Comparison of ENCODE assay signal across 17 cellular contexts in the genomic region with DNA sequence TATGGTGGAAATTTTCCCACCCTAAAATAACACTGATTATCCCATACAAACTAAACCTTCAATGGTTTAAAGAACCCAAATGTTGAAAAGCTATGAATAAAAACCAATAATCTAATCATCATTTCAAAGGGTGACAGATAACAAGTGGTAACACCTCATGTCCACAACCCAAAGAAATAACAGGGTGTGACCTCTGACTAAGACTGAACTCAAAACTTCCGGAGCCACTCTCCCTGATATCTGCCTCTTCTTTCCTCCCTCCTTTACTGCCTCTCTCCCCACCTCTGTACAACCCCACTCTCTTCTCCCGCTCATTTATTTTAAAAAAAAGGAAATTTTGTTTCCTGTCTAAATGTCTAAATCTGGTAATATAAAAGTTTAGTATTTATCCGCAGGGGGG. TPM values are rescaled to one million over a fixed set of nuclear protein-coding genes. Genes with fewer than 3 reads are reported as not detected.
DNase-seq lines count a peak whose midpoint lies in the region; ATAC-seq and TF ChIP-seq lines count a peak whose summit lies in the region.
"Had no signal": no experiment of that assay in that cellular context is flagged by ENCODE, and none has a peak within 500 bp of the region (broad histone marks: within the 10 kb centered on the region; RNA-seq: fewer than 3 reads in every experiment).

No MANE protein-coding gene starts in this region.

- no peak for TF ChIP-seq CTCF in WTC11 (IDR thresholded peaks at IDR 0.05)

- H3K27me3 Mint-ChIP-seq in WTC11 (ENCODE audit: low read depth): no peaks in the 10 kb centered on the region
- H3K27me3 Mint-ChIP-seq: activated CD4-positive, alpha-beta T cell treated with anti-CD3 and anti-CD28 coated beads, Interleukin-2, amount 10 ng/mL, durations not matched to agents 7 days and 5 days had no signal

- H3K27ac Mint-ChIP-seq in WTC11: 0 out of 2 replicates have a peak overlapping the region, but pooled peaks have one; percentile 17
- H3K27ac Mint-ChIP-seq: activated CD4-positive, alpha-beta T cell treated with anti-CD3 and anti-CD28 coated beads, Interleukin-2, amount 10 ng/mL, durations not matched to agents 7 days and 5 days had no signal

- ATAC-seq in GM18498 (IDR thresholded peaks at IDR 0.05; ENCODE audit: unreplicated experiment): peak; percentile 54
- ATAC-seq in GM21447 (IDR thresholded peaks at IDR 0.05; ENCODE audit: unreplicated experiment): peak; percentile 43
- ATAC-seq in WTC11: no peak
- peak; percentile 27 for ATAC-seq in left colon
- ATAC-seq: heart right ventricle had no signal

- no peak overlapping the region for H3K4me3 Mint-ChIP-seq in WTC11
- H3K4me3 Mint-ChIP-seq: activated CD4-positive, alpha-beta T cell treated with anti-CD3 and anti-CD28 coated beads, Interleukin-2, amount 10 ng/mL, durations not matched to agents 7 days and 5 days had no signal

- POLR2A ChIA-PET in WTC11 (lab: Charles Lee): no interaction called here

- no peaks in the 10 kb centered on the region for H3K36me3 Mint-ChIP-seq in WTC11

- CTCF ChIA-PET in WTC11 (lab: Charles Lee): no interaction called here

- no peaks in the 10 kb centered on the region for H3K9me3 Mint-ChIP-seq in WTC11

- H3K4me1 Mint-ChIP-seq in WTC11: peaks cover 35% of the 10 kb centered on the region

- DNase-seq in WTC11 (ENCODE audit: low spot score) (no peak), left colon (no peak), activated gamma-delta T cell (lab: John Stamatoyannopoulos, UW) (no peak), iPS-NIHi11 (ENCODE audit: low spot score) (no peak), NCI-H345 treated with DMSO at 0.1 percent for 48 hours (lab: John Stamatoyannopoulos, UW; ENCODE audit: unreplicated experiment) (no peak), NCI-H226 (no peak)
- DNase-seq: activated CD4-positive, alpha-beta T cell treated with anti-CD3 and anti-CD28 coated beads, Interleukin-2, amount 10 ng/mL, durations not matched to agents 7 days and 5 days; dermis blood vessel endothelial cell; DMS79 treated with DMSO at 0.1 percent for 48 hours; heart right ventricle; KG1; NCI-H2171 treated with DMSO at 0.1 percent for 48 hours; ovary; Right ventricle myocardium superior; trophoblast cell had no signal

- intact Hi-C loops in left colon (cut with DNase I, micrococcal nuclease): no loop called here

TF ChIP-seq in WTC11, 78 proteins besides CTCF, POLR2A, EP300 and RAD21:
- TF ChIP-seq CREM (CRISPR knock-in tag; IDR thresholded peaks at IDR 0.05) (no peak), ZNF263 (CRISPR knock-in tag; IDR thresholded peaks at IDR 0.05; ENCODE audit: low read depth) (no peak), CBFB (CRISPR knock-in tag; IDR thresholded peaks at IDR 0.05; ENCODE audit: low read depth) (no peak), TEAD4 (CRISPR knock-in tag; IDR thresholded peaks at IDR 0.05) (no peak), GTF2I (CRISPR knock-in tag; conservative IDR thresholded peaks at IDR 0.05) (no peak), ZNF671 (CRISPR knock-in tag; IDR thresholded peaks at IDR 0.05) (no peak)
- TF ChIP-seq, protein P1, sequence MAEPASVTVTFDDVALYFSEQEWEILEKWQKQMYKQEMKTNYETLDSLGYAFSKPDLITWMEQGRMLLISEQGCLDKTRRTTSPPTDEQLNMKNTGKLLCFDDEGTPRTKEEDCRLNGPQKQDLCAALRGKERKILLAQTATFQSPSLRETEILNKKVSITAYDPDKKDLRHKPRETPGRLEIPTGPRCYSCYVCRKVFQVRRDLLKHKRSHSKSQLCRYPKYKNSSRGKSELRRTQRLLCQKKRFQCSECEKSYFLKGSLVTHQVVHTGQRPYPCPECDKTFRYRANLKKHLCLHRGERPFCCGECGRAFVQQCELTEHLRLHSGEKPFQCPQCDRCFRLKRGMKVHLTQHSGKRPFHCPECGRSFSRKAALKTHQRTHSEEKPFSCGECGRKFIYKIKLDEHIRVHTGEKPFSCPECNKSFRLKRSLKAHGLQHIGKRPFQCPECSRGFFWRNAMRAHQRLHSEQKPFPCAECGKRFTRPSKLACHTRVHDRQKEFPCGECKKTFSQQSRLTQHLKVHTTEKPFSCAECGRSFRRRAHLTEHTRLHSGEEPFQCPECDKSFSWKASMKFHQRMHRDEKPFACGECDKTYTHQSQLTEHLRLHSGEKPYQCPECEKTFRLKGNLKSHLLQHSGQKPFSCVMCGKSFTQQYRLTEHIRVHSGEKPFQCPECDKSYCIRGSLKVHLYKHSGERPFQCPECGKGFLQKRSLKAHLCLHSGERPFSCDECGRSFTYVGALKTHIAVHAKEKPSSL (CRISPR knock-in tag; conservative IDR thresholded peaks at IDR 0.05): no peak
- TF ChIP-seq, protein P2, sequence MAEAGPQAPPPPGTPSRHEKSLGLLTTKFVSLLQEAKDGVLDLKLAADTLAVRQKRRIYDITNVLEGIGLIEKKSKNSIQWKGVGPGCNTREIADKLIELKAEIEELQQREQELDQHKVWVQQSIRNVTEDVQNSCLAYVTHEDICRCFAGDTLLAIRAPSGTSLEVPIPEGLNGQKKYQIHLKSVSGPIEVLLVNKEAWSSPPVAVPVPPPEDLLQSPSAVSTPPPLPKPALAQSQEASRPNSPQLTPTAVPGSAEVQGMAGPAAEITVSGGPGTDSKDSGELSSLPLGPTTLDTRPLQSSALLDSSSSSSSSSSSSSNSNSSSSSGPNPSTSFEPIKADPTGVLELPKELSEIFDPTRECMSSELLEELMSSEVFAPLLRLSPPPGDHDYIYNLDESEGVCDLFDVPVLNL (CRISPR knock-in tag; IDR thresholded peaks at IDR 0.05; ENCODE audit: borderline replicate concordance, low read depth): no peak
- TF ChIP-seq, protein P3, sequence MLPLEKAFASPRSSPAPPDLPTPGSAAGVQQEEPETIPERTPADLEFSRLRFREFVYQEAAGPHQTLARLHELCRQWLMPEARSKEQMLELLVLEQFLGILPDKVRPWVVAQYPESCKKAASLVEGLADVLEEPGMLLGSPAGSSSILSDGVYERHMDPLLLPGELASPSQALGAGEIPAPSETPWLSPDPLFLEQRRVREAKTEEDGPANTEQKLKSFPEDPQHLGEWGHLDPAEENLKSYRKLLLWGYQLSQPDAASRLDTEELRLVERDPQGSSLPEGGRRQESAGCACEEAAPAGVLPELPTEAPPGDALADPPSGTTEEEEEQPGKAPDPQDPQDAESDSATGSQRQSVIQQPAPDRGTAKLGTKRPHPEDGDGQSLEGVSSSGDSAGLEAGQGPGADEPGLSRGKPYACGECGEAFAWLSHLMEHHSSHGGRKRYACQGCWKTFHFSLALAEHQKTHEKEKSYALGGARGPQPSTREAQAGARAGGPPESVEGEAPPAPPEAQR (CRISPR knock-in tag; IDR thresholded peaks at IDR 0.05): no peak
- TF ChIP-seq, protein P4, sequence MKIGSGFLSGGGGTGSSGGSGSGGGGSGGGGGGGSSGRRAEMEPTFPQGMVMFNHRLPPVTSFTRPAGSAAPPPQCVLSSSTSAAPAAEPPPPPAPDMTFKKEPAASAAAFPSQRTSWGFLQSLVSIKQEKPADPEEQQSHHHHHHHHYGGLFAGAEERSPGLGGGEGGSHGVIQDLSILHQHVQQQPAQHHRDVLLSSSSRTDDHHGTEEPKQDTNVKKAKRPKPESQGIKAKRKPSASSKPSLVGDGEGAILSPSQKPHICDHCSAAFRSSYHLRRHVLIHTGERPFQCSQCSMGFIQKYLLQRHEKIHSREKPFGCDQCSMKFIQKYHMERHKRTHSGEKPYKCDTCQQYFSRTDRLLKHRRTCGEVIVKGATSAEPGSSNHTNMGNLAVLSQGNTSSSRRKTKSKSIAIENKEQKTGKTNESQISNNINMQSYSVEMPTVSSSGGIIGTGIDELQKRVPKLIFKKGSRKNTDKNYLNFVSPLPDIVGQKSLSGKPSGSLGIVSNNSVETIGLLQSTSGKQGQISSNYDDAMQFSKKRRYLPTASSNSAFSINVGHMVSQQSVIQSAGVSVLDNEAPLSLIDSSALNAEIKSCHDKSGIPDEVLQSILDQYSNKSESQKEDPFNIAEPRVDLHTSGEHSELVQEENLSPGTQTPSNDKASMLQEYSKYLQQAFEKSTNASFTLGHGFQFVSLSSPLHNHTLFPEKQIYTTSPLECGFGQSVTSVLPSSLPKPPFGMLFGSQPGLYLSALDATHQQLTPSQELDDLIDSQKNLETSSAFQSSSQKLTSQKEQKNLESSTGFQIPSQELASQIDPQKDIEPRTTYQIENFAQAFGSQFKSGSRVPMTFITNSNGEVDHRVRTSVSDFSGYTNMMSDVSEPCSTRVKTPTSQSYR (CRISPR knock-in tag; IDR thresholded peaks at IDR 0.05): no peak
- TF ChIP-seq, protein P5, sequence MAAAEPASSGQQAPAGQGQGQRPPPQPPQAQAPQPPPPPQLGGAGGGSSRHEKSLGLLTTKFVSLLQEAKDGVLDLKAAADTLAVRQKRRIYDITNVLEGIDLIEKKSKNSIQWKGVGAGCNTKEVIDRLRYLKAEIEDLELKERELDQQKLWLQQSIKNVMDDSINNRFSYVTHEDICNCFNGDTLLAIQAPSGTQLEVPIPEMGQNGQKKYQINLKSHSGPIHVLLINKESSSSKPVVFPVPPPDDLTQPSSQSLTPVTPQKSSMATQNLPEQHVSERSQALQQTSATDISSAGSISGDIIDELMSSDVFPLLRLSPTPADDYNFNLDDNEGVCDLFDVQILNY (CRISPR knock-in tag; IDR thresholded peaks at IDR 0.05): no peak

RNA-seq across cellular contexts. Expression of a gene that starts 11.5 kb away (rescaled TPM):
- total RNA-seq in WTC11 (2021) (20.7 to 23.0 TPM (median 22.2 TPM) in 3 replicates), left colon (10 to 100 TPM; 32.4 to 39.2 TPM)
